ENCODE assay signal across 11 cellular contexts in genomic region chr7:35596061-35596460, GRCh38.
DNase-seq lines count a peak whose midpoint lies in the region; FAIRE-seq and TF ChIP-seq lines count a peak whose summit lies in the region.
"Had no signal": no experiment of that assay in that cellular context is flagged by ENCODE, and none has a peak within 500 bp of the region (broad histone marks: within the 10 kb centered on the region; RNA-seq: fewer than 3 reads in every experiment).

No MANE protein-coding gene starts in this region.

- no peaks in the 10 kb centered on the region for H3K4me1 ChIP-seq in effector memory CD4-positive, alpha-beta T cell (ENCODE audit: control insufficient read depth, insufficient read depth, low read length, poor library complexity, severe bottlenecking)
- H3K4me1 ChIP-seq: parathyroid adenoma had no signal

- TF ChIP-seq POLR2A in H54 (IDR thresholded peaks at IDR 0.05; ENCODE audit: low read depth, low read length), result no peak

- no peak for TF ChIP-seq CTCF in fibroblast of the aortic adventitia (IDR thresholded peaks at IDR 0.05; ENCODE audit: insufficient read depth, low read length)
- no peak for TF ChIP-seq CTCF in GM13977 (IDR thresholded peaks at IDR 0.05; ENCODE audit: extremely low read depth, insufficient read depth, missing control alignments)

- no peak overlapping the region for H3K4me3 ChIP-seq in fibroblast of the aortic adventitia (ENCODE audit: low read depth, low read length)
- H3K4me3 ChIP-seq in effector memory CD4-positive, alpha-beta T cell (ENCODE audit: insufficient read depth, low read depth, low read length, poor library complexity, severe bottlenecking), result no peak overlapping the region

- DNase-seq in H54 (ENCODE audit: insufficient read length, low spot score) (peak; percentile 44), RPMI7951 (ENCODE audit: low read depth) (peak; percentile 64), fibroblast of the aortic adventitia (ENCODE audit: low read depth) (peak; percentile 31), renal cortical epithelial cell (ENCODE audit: low read depth) (peak; percentile 11), islet precursor cell (no peak), GM13977 (ENCODE audit: low spot score) (no peak)
- DNase-seq in effector memory CD4-positive, alpha-beta T cell, result no peak
- DNase-seq: activated naive CD4-positive, alpha-beta T cell treated with Interleukin-2 at 50 U/mL for 16 hours; NCI-H1694 had no signal

- no peaks in the 10 kb centered on the region for H3K36me3 ChIP-seq in effector memory CD4-positive, alpha-beta T cell (ENCODE audit: control insufficient read depth, insufficient read depth, low read length)

- peak; percentile 72 for FAIRE-seq in H54 (lab: Jason Lieb, UNC)
- FAIRE-seq: keratinocyte had no signal

- H3K27ac ChIP-seq in effector memory CD4-positive, alpha-beta T cell (ENCODE audit: insufficient read depth, low read length, poor library complexity, severe bottlenecking), result no peak overlapping the region
- H3K27ac ChIP-seq: parathyroid adenoma had no signal

- H3K27me3 ChIP-seq in effector memory CD4-positive, alpha-beta T cell (replicated peaks; ENCODE audit: control insufficient read depth, insufficient read depth, low read length, poor library complexity, severe bottlenecking), result no peaks in the 10 kb centered on the region

- in situ Hi-C loops in GM13977 (cut with MboI; ENCODE audit: low pct_unique_long_range_greater_than_20kb, low sequenced_read_pairs, unreplicated experiment), result no loop called here

- H3K9me3 ChIP-seq in effector memory CD4-positive, alpha-beta T cell (ENCODE audit: control insufficient read depth, low read length), result no peaks in the 10 kb centered on the region

Comparison
In these comparisons a context has a peak if more than half of its experiments do, and no peak if none do; other contexts are left out.
1. DNase-seq: peak in H54 (single experiment), RPMI7951 (single experiment), fibroblast of the aortic adventitia (single experiment) and renal cortical epithelial cell (single experiment); none in islet precursor cell (single experiment), effector memory CD4-positive, alpha-beta T cell (0 of 3) and GM13977 (single experiment).